ENCODE assay signal across 2 cellular contexts in the genomic region with DNA sequence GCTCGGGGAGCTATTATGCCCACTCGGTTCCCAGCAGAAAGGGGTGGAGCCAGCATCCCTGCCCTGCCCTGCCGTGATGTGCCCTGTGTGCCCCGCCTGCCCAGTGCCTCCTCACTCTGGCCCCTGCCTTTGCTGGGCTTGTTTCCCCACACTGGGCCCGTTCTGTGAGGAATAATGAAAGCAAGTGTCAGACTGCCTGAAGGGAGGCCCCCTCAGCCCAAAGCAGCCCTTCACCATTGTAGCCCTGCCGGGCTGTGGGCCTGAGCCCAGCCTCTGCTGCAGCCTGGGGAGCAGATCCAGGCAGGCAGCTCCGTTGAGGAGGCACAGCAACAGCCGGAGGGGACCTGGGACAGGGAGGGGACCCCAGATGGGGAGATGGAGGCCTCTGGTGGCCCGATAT.
TF ChIP-seq lines count a peak whose summit lies in the region.

No MANE protein-coding gene starts in this region.

TF ChIP-seq in GM23338, 12 proteins besides CTCF, POLR2A, EP300 and RAD21 (continues in another document):
- TF ChIP-seq EZH2phosphoT487 (IDR thresholded peaks at IDR 0.05; ENCODE audit: unreplicated experiment), result no peak
- no peak for TF ChIP-seq ZNF114 (CRISPR knock-in tag; IDR thresholded peaks at IDR 0.05)
- TF ChIP-seq JUNB (IDR thresholded peaks at IDR 0.05; ENCODE audit: unreplicated experiment), result no peak
- TF ChIP-seq POLR2AphosphoS5 (IDR thresholded peaks at IDR 0.05; ENCODE audit: low read depth), result no peak
- no peak for TF ChIP-seq ZNF331 (CRISPR knock-in tag; IDR thresholded peaks at IDR 0.05; ENCODE audit: low read depth)
- TF ChIP-seq CREB1 (CRISPR knock-in tag; IDR thresholded peaks at IDR 0.05; ENCODE audit: low read depth), result no peak
- TF ChIP-seq, protein P1, sequence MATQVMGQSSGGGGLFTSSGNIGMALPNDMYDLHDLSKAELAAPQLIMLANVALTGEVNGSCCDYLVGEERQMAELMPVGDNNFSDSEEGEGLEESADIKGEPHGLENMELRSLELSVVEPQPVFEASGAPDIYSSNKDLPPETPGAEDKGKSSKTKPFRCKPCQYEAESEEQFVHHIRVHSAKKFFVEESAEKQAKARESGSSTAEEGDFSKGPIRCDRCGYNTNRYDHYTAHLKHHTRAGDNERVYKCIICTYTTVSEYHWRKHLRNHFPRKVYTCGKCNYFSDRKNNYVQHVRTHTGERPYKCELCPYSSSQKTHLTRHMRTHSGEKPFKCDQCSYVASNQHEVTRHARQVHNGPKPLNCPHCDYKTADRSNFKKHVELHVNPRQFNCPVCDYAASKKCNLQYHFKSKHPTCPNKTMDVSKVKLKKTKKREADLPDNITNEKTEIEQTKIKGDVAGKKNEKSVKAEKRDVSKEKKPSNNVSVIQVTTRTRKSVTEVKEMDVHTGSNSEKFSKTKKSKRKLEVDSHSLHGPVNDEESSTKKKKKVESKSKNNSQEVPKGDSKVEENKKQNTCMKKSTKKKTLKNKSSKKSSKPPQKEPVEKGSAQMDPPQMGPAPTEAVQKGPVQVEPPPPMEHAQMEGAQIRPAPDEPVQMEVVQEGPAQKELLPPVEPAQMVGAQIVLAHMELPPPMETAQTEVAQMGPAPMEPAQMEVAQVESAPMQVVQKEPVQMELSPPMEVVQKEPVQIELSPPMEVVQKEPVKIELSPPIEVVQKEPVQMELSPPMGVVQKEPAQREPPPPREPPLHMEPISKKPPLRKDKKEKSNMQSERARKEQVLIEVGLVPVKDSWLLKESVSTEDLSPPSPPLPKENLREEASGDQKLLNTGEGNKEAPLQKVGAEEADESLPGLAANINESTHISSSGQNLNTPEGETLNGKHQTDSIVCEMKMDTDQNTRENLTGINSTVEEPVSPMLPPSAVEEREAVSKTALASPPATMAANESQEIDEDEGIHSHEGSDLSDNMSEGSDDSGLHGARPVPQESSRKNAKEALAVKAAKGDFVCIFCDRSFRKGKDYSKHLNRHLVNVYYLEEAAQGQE (IDR thresholded peaks at IDR 0.05; ENCODE audit: unreplicated experiment), result no peak
- TF ChIP-seq EZH2 (IDR thresholded peaks at IDR 0.05; ENCODE audit: low read depth, unreplicated experiment), result no peak
- no peak for TF ChIP-seq NANOG (IDR thresholded peaks at IDR 0.05; ENCODE audit: borderline replicate concordance)
- TF ChIP-seq, protein P2, sequence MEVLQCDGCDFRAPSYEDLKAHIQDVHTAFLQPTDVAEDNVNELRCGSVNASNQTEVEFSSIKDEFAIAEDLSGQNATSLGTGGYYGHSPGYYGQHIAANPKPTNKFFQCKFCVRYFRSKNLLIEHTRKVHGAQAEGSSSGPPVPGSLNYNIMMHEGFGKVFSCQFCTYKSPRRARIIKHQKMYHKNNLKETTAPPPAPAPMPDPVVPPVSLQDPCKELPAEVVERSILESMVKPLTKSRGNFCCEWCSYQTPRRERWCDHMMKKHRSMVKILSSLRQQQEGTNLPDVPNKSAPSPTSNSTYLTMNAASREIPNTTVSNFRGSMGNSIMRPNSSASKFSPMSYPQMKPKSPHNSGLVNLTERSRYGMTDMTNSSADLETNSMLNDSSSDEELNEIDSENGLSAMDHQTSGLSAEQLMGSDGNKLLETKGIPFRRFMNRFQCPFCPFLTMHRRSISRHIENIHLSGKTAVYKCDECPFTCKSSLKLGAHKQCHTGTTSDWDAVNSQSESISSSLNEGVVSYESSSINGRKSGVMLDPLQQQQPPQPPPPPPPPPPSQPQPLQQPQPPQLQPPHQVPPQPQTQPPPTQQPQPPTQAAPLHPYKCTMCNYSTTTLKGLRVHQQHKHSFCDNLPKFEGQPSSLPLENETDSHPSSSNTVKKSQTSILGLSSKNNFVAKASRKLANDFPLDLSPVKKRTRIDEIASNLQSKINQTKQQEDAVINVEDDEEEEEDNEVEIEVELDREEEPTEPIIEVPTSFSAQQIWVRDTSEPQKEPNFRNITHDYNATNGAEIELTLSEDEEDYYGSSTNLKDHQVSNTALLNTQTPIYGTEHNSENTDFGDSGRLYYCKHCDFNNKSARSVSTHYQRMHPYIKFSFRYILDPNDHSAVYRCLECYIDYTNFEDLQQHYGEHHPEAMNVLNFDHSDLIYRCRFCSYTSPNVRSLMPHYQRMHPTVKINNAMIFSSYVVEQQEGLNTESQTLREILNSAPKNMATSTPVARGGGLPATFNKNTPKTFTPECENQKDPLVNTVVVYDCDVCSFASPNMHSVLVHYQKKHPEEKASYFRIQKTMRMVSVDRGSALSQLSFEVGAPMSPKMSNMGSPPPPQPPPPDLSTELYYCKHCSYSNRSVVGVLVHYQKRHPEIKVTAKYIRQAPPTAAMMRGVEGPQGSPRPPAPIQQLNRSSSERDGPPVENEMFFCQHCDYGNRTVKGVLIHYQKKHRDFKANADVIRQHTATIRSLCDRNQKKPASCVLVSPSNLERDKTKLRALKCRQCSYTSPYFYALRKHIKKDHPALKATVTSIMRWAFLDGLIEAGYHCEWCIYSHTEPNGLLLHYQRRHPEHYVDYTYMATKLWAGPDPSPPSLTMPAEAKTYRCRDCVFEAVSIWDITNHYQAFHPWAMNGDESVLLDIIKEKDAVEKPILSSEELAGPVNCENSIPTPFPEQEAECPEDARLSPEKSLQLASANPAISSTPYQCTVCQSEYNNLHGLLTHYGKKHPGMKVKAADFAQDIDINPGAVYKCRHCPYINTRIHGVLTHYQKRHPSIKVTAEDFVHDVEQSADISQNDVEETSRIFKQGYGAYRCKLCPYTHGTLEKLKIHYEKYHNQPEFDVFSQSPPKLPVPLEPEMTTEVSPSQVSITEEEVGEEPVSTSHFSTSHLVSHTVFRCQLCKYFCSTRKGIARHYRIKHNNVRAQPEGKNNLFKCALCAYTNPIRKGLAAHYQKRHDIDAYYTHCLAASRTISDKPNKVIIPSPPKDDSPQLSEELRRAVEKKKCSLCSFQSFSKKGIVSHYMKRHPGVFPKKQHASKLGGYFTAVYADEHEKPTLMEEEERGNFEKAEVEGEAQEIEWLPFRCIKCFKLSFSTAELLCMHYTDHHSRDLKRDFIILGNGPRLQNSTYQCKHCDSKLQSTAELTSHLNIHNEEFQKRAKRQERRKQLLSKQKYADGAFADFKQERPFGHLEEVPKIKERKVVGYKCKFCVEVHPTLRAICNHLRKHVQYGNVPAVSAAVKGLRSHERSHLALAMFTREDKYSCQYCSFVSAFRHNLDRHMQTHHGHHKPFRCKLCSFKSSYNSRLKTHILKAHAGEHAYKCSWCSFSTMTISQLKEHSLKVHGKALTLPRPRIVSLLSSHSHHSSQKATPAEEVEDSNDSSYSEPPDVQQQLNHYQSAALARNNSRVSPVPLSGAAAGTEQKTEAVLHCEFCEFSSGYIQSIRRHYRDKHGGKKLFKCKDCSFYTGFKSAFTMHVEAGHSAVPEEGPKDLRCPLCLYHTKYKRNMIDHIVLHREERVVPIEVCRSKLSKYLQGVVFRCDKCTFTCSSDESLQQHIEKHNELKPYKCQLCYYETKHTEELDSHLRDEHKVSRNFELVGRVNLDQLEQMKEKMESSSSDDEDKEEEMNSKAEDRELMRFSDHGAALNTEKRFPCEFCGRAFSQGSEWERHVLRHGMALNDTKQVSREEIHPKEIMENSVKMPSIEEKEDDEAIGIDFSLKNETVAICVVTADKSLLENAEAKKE (CRISPR knock-in tag; IDR thresholded peaks at IDR 0.05), result no peak
- TF ChIP-seq STAT1 (IDR thresholded peaks at IDR 0.05; ENCODE audit: unreplicated experiment), result no peak

TF ChIP-seq in HepG2, 621 proteins besides CTCF, POLR2A, EP300 and RAD21:
- TF ChIP-seq, protein P3, sequence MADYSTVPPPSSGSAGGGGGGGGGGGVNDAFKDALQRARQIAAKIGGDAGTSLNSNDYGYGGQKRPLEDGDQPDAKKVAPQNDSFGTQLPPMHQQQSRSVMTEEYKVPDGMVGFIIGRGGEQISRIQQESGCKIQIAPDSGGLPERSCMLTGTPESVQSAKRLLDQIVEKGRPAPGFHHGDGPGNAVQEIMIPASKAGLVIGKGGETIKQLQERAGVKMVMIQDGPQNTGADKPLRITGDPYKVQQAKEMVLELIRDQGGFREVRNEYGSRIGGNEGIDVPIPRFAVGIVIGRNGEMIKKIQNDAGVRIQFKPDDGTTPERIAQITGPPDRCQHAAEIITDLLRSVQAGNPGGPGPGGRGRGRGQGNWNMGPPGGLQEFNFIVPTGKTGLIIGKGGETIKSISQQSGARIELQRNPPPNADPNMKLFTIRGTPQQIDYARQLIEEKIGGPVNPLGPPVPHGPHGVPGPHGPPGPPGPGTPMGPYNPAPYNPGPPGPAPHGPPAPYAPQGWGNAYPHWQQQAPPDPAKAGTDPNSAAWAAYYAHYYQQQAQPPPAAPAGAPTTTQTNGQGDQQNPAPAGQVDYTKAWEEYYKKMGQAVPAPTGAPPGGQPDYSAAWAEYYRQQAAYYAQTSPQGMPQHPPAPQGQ (CRISPR knock-in tag; IDR thresholded peaks at IDR 0.05; ENCODE audit: borderline replicate concordance), result no peak
- TF ChIP-seq ZNF75D (CRISPR knock-in tag; IDR thresholded peaks at IDR 0.05; ENCODE audit: borderline replicate concordance) (no peak), THYN1 (CRISPR knock-in tag; IDR thresholded peaks at IDR 0.05; ENCODE audit: borderline replicate concordance, low read depth) (no peak), ZNF878 (CRISPR knock-in tag; IDR thresholded peaks at IDR 0.05) (no peak), IRF2 (CRISPR knock-in tag; IDR thresholded peaks at IDR 0.05) (no peak), SP2 (CRISPR knock-in tag; IDR thresholded peaks at IDR 0.05) (no peak)
- TF ChIP-seq, protein P4, sequence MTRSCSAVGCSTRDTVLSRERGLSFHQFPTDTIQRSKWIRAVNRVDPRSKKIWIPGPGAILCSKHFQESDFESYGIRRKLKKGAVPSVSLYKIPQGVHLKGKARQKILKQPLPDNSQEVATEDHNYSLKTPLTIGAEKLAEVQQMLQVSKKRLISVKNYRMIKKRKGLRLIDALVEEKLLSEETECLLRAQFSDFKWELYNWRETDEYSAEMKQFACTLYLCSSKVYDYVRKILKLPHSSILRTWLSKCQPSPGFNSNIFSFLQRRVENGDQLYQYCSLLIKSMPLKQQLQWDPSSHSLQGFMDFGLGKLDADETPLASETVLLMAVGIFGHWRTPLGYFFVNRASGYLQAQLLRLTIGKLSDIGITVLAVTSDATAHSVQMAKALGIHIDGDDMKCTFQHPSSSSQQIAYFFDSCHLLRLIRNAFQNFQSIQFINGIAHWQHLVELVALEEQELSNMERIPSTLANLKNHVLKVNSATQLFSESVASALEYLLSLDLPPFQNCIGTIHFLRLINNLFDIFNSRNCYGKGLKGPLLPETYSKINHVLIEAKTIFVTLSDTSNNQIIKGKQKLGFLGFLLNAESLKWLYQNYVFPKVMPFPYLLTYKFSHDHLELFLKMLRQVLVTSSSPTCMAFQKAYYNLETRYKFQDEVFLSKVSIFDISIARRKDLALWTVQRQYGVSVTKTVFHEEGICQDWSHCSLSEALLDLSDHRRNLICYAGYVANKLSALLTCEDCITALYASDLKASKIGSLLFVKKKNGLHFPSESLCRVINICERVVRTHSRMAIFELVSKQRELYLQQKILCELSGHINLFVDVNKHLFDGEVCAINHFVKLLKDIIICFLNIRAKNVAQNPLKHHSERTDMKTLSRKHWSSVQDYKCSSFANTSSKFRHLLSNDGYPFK (CRISPR knock-in tag; IDR thresholded peaks at IDR 0.05; ENCODE audit: borderline replicate concordance), result no peak
